Comparison of ENCODE assay signal across 1 cellular context in the genomic region with DNA sequence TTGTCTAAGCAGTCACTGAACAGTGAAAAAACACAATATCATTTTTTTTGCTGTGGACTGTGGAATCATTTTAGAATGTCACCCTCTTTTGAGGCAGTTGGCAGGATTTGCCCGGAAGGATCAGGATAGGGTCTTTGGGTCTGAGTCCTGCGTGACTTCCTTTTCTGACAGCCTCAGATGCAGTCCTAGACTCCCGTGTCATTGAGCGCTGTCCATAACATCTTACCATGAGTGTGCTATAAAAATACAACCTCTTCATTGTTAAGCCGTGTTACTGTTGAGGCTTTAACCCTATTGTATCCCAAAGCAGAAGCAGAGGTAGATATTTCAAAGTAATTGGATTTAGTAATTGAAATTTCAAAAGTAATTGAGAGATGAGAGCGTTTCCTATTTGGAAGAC.
TF ChIP-seq lines count a peak whose summit lies in the region.

No MANE protein-coding gene starts in this region.

TF ChIP-seq in HEK293, 187 proteins besides CTCF, POLR2A, EP300 and RAD21 (continued from another document):
- TF ChIP-seq, protein P1, sequence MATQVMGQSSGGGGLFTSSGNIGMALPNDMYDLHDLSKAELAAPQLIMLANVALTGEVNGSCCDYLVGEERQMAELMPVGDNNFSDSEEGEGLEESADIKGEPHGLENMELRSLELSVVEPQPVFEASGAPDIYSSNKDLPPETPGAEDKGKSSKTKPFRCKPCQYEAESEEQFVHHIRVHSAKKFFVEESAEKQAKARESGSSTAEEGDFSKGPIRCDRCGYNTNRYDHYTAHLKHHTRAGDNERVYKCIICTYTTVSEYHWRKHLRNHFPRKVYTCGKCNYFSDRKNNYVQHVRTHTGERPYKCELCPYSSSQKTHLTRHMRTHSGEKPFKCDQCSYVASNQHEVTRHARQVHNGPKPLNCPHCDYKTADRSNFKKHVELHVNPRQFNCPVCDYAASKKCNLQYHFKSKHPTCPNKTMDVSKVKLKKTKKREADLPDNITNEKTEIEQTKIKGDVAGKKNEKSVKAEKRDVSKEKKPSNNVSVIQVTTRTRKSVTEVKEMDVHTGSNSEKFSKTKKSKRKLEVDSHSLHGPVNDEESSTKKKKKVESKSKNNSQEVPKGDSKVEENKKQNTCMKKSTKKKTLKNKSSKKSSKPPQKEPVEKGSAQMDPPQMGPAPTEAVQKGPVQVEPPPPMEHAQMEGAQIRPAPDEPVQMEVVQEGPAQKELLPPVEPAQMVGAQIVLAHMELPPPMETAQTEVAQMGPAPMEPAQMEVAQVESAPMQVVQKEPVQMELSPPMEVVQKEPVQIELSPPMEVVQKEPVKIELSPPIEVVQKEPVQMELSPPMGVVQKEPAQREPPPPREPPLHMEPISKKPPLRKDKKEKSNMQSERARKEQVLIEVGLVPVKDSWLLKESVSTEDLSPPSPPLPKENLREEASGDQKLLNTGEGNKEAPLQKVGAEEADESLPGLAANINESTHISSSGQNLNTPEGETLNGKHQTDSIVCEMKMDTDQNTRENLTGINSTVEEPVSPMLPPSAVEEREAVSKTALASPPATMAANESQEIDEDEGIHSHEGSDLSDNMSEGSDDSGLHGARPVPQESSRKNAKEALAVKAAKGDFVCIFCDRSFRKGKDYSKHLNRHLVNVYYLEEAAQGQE (tag by site-specific recombination; IDR thresholded peaks at IDR 0.05) = peak; percentile 70
- TF ChIP-seq ZNF600 (tag by site-specific recombination; IDR thresholded peaks at IDR 0.05) (0 out of 2 replicates have a peak, but pooled peaks have one; percentile 31), ZNF529 (tag by site-specific recombination; IDR thresholded peaks at IDR 0.05; ENCODE audit: insufficient replicate concordance) (no peak), ZFP3 (tag by site-specific recombination; IDR thresholded peaks at IDR 0.05; ENCODE audit: low read depth) (no peak)
